2 cellular contexts compared by ENCODE assay signal in the genomic region with DNA sequence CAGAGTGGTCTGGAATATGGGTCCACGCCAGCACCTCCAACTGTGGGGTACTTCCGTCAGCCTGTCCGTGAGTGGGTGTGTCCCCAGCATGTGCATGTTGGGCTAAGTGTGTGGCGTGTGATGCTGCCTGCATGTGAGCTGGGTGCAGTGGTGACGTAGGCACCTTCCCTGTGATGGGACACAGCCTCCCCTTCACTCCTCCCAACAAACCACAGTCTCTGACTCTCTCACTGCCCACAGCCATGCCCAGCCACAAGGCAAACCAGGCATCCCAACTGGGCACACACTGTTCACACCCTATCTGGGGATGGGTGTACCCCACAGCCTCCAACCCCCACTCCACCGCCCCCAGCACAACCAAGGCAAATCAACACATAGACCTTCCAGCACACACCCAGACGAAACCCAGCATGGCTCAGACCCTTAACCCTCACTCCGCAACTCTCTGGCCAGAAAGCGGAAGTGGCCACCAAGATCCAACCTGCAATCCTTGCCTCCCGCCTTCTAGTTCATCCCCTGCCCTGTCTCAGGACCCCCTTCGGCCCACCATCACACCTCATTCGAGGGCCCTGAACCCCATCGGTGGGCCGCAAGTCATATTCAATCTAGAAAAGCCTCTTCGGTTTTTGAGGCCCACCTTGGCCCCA.
TF ChIP-seq lines count a peak whose summit lies in the region.

No MANE protein-coding gene starts in this region.

TF ChIP-seq in HCT116, 20 proteins besides CTCF, POLR2A, EP300 and RAD21:
- TF ChIP-seq ZFX (IDR thresholded peaks at IDR 0.05) (no peak), EGR1 (IDR thresholded peaks at IDR 0.05; ENCODE audit: low read depth) (no peak), POLR2AphosphoS5 (IDR thresholded peaks at IDR 0.05; ENCODE audit: low read depth, low read length) (0 out of 2 replicates have a peak, but pooled peaks have one; percentile 2), TCF7L2 (IDR thresholded peaks at IDR 0.05; ENCODE audit: borderline replicate concordance, extremely low read depth, insufficient read depth, insufficient read length) (no peak)

TF ChIP-seq in WTC11, 78 proteins besides CTCF, POLR2A, EP300 and RAD21:
- TF ChIP-seq NFE2L1 (CRISPR knock-in tag; IDR thresholded peaks at IDR 0.05) (0 out of 2 replicates have a peak, but pooled peaks have one; percentile 34), GTF2I (CRISPR knock-in tag; conservative IDR thresholded peaks at IDR 0.05) (no peak)
TF ChIP-seq in WTC11: peak in this region for 1.
